In the genomic region with DNA sequence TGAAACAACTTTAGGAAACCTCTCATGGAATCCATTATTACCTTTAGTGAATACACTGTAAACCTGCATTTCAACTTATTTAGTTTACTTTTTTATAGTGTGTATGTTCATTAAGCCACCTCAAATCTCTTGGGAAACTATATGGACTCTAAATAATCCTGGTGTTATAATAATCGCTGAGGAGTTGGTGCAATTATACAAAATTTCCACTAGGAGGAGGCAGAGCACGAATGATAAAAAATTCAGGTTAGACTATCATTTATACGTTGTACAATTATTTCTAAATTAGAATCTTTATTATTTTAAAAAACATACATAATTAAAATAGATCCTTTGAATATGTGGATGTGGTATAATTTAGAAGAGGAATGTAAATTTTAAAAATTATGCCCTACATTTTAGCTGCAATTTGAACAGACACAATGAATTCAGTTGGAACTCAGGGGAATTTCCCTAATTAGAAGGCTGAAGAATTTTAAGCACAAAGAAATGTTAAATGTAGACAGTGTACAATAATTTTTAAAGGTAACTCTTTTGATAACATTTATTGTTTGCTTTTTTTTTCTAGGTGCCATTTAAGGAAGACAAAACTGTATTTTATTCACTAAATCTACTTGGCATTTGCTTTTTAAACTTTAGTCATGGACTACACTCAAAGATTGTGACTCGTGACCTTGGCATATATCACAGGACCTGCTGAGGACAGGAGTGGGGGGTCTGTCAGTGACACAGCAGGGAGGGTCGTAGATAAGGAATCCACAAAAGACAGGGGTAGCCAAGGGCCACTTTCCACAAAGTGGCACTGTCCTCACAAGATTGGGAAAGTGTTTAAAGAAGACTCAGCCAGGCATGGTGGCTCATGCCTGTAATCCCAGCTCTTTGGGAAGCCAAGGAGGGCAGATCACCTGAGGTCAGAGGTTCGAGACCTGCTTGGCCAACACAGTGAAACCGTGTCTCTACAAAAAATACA, we compare ENCODE assay signal across 8 cellular contexts. TPM values are rescaled to one million over a fixed set of nuclear protein-coding genes. Genes with fewer than 3 reads are reported as not detected.
A peak's percentile ranks its signal among the peaks of the same experiment; 100 is the strongest.
DNase-seq lines count a peak whose midpoint lies in the region; ATAC-seq, FAIRE-seq and TF ChIP-seq lines count a peak whose summit lies in the region.

No MANE protein-coding gene starts in this region.

- H3K36me3 ChIP-seq in Panc1 (ENCODE audit: control insufficient read depth, insufficient read depth, low read length) (no peaks in the 10 kb centered on the region), prostate gland (no peaks in the 10 kb centered on the region)

- H3K4me3 ChIP-seq in Panc1 (ENCODE audit: low read depth in 2 of 2, low read length in 2 of 2) (no peak overlapping the region), prostate gland (no peak overlapping the region)

- H3K4me1 ChIP-seq in Panc1 (ENCODE audit: control insufficient read depth, insufficient read depth, low read length) (peaks cover 3% of the 10 kb centered on the region; the same call in 1 of the 2 replicates), prostate gland (replicated peaks) (no peaks in the 10 kb centered on the region)

- 36% methylated on average over 7 of the region's 7 CpGs for WGBS in prostate gland

- H3K27ac ChIP-seq in Panc1 (ENCODE audit: low read length) (no peak overlapping the region; the same call in 1 of the 2 replicates), prostate gland (no peak overlapping the region)

- ATAC-seq in Panc1 (peak; percentile 59; the same call in 1 of the 2 replicates), HG03175 (IDR thresholded peaks at IDR 0.05; ENCODE audit: unreplicated experiment) (no peak)

- DNase-seq in AML-193 (lab: John Stamatoyannopoulos, UW) (peak; percentile 13 to 15), H54 (ENCODE audit: insufficient read length, low spot score) (peak; percentile 28), Panc1 (ENCODE audit: low read depth, low spot score) (no peak), epidermal melanocyte (ENCODE audit: insufficient read length, low spot score) (peak; percentile 74), prostate gland (ENCODE audit: low spot score) (no peak), GM19240 (ENCODE audit: insufficient read length, low spot score) (no peak)
- no peak for DNase-seq in stimulated activated CD4-positive, alpha-beta T cell treated with anti-CD3 and anti-CD28 coated beads, Interleukin-4, amount 100 ng/mL, for 24 hours

- intact Hi-C loops in Panc1 (cut with micrococcal nuclease; ENCODE audit: unreplicated experiment) (loop anchor here (2.0 kb wide), 1 partner anchor 334 kb away; no protein-coding TSS in a partner anchor), prostate gland (cut with DNase I) (loop anchor here (2.0 to 10.0 kb wide), 3 partner anchors 48 to 400 kb away; no protein-coding TSS in a partner anchor)

- peak; percentile 60 for FAIRE-seq in H54 (lab: Jason Lieb, UNC)

- TF ChIP-seq POLR2A in H54 (IDR thresholded peaks at IDR 0.05; ENCODE audit: low read depth, low read length) (no peak), prostate gland (IDR thresholded peaks at IDR 0.05) (no peak)

- peak; percentile 73; the same call in 1 of the 2 replicates for TF ChIP-seq CTCF in Panc1 (IDR thresholded peaks at IDR 0.05)
- TF ChIP-seq CTCF in prostate gland (IDR thresholded peaks at IDR 0.05): peak; percentile 49 to 85 (median 82)

- no peaks in the 10 kb centered on the region for H3K9me3 ChIP-seq in Panc1 (ENCODE audit: control insufficient read depth, insufficient read depth, low read depth, low read length)
- no peaks in the 10 kb centered on the region for H3K9me3 ChIP-seq in prostate gland

- BruUV-seq in Panc1 (replicated peaks; lab: Mats Ljungman, UMichigan): no TSS peak

- in situ Hi-C loops in Panc1 (cut with HindIII; ENCODE audit: low pct_unique_long_range_greater_than_20kb, low sequenced_read_pairs): no loop called here

- CTCF ChIA-PET in Panc1 (lab: Charles Lee): interaction anchor here (0.7 kb wide), 1 partner anchor 327 kb away, joined by 3 read pairs; no protein-coding TSS in a partner anchor

- H3K27me3 ChIP-seq in Panc1 (ENCODE audit: control insufficient read depth, insufficient read depth, low read length) (no peaks in the 10 kb centered on the region), prostate gland (replicated peaks; ENCODE audit: insufficient read depth) (no peaks in the 10 kb centered on the region)

- POLR2A ChIA-PET in Panc1 (lab: Charles Lee): interaction anchor here (0.6 kb wide), 1 partner anchor 212 kb away, joined by 6 read pairs; no protein-coding TSS in a partner anchor

RNA-seq across cellular contexts. Expression of a gene that starts 45.5 kb away (rescaled TPM):
- total RNA-seq in Panc1 (2021; ENCODE audit: unreplicated experiment) (35.7 TPM), prostate gland (10 to 100 TPM; 22.4 to 39.0 TPM)
- 24.3 TPM for polyA plus RNA-seq in Panc1 (2012; ENCODE audit: insufficient read length)

RNA-seq across cellular contexts. Expression of a gene that starts 50.6 kb away (rescaled TPM):
- total RNA-seq in Panc1 (2021; ENCODE audit: unreplicated experiment): 50.1 TPM
- polyA plus RNA-seq in Panc1 (2012; ENCODE audit: insufficient read length): 25.5 TPM
- 10 to 100 TPM; 11.2 to 73.1 TPM for total RNA-seq in prostate gland

Comparison
In these comparisons a context has a peak if more than half of its experiments do, and no peak if none do; other contexts are left out.
1. DNase-seq: peak in AML-193 (2 of 2), H54 (single experiment) and epidermal melanocyte (single experiment); none in Panc1 (single experiment), prostate gland (single experiment), GM19240 (single experiment) and stimulated activated CD4-positive, alpha-beta T cell treated with anti-CD3 and anti-CD28 coated beads, Interleukin-4, amount 100 ng/mL, for 24 hours (single experiment).